Comparison of ENCODE assay signal across 18 cellular contexts in the genomic region with DNA sequence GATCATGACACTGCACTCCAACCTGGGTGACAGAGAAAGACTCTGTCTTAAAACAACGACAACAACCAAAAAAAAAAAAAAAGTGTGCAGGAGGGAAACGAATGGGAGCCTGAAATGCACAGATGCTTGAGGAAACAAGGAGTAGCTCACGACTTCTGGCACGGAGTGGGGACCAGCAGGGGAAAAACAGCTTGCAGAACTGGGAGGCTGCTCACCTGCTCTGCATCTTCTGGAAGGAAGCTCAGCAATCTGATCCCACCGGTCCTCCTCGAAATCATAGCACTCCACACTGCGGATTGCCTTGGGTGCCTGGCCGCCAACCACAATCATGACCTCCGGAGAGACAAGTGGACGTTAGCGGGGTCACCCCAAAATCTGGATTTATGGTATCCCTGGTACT.
DNase-seq lines count a peak whose midpoint lies in the region.
"Had no signal": no experiment of that assay in that cellular context is flagged by ENCODE, and none has a peak within 500 bp of the region (broad histone marks: within the 10 kb centered on the region; RNA-seq: fewer than 3 reads in every experiment).

No MANE protein-coding gene starts in this region.

- in situ Hi-C loops in G401 (cut with HindIII; ENCODE audit: low sequenced_read_pairs): no loop called here

- DNase-seq in NCI-H2171 treated with DMSO at 0.1 percent for 48 hours (lab: John Stamatoyannopoulos, UW) (peak; percentile 25), NCI-H2171 (lab: John Stamatoyannopoulos, UW) (no peak), G401 (ENCODE audit: low spot score) (peak; percentile 86), cerebellar cortex (ENCODE audit: low spot score) (peak; percentile 82), NCI-H187 (lab: John Stamatoyannopoulos, UW) (no peak), LoVo (ENCODE audit: low spot score) (no peak)
- DNase-seq: AML-193; Caco-2; Calu3; CD4-positive, alpha-beta T cell; CD8-positive, alpha-beta T cell; DMS79 treated with DMSO at 0.1 percent for 48 hours; GDM1 had no signal

- peak overlapping the region; percentile 44 for H3K27ac ChIP-seq in temporal lobe (ENCODE audit: low read depth, low read length)
- H3K27ac ChIP-seq: 22Rv1; A549; BLaER1 treated with 17β-estradiol and CSF1 and Interleukin-3, amounts not matched to agents 10 nM and 100 nM; C4-2B had no signal

Comparison
In these comparisons a context has a peak if more than half of its experiments do, and no peak if none do; other contexts are left out.
1. DNase-seq: peak in NCI-H2171 treated with DMSO at 0.1 percent for 48 hours (single experiment), G401 (single experiment) and cerebellar cortex (single experiment); none in NCI-H2171 (single experiment), NCI-H187 (0 of 2) and LoVo (single experiment).